Comparison of ENCODE assay signal across 14 cellular contexts in genomic region chr11:63868399-63869064, GRCh38. TPM values are rescaled to one million over a fixed set of nuclear protein-coding genes. Genes with fewer than 3 reads are reported as not detected.
A peak's percentile ranks its signal among the peaks of the same experiment; 100 is the strongest.
DNase-seq lines count a peak whose midpoint lies in the region; ATAC-seq and TF ChIP-seq lines count a peak whose summit lies in the region.
"Had no signal": no experiment of that assay in that cellular context is flagged by ENCODE, and none has a peak within 500 bp of the region (broad histone marks: within the 10 kb centered on the region; RNA-seq: fewer than 3 reads in every experiment).

No MANE protein-coding gene starts in this region.

- H3K4me1 Mint-ChIP-seq in CD14-positive monocyte (peaks cover 87% of the 10 kb centered on the region), nephron (peaks cover 62% of the 10 kb centered on the region)
- peaks cover 81% of the 10 kb centered on the region for H3K4me1 Mint-ChIP-seq in stimulated activated effector memory CD8-positive, alpha-beta T cell treated with anti-CD3 and anti-CD28 coated beads, Interleukin-12 subunit alpha, Interleukin-12 subunit beta, amount 100 ng/mL, for 72 hours

- intact Hi-C loops in CD14-positive monocyte (cut with micrococcal nuclease), result no loop called here
- intact Hi-C loops in mammary epithelial cell (cut with micrococcal nuclease), result no loop called here
- intact Hi-C loops in testis (cut with DNase I; ENCODE audit: low total_unique reads), result no loop called here

- H3K9ac ChIP-seq in Loucy (ENCODE audit: low read depth, low read length, poor library complexity, severe bottlenecking) (no peak overlapping the region), mammary epithelial cell (ENCODE audit: insufficient read depth, low read length) (no peak overlapping the region)

- H3K9me3 Mint-ChIP-seq in CD14-positive monocyte (no peaks in the 10 kb centered on the region), nephron (no peaks in the 10 kb centered on the region)
- no peaks in the 10 kb centered on the region for H3K9me3 Mint-ChIP-seq in stimulated activated effector memory CD8-positive, alpha-beta T cell treated with anti-CD3 and anti-CD28 coated beads, Interleukin-12 subunit alpha, Interleukin-12 subunit beta, amount 100 ng/mL, for 72 hours

- BruUV-seq in mammary epithelial cell (replicated peaks; lab: Mats Ljungman, UMichigan), result no TSS peak

- H3K4me2 ChIP-seq in Loucy (ENCODE audit: low read depth, low read length, poor library complexity, severe bottlenecking) (peak overlapping the region; percentile 65), mammary epithelial cell (ENCODE audit: insufficient read depth, low read depth, low read length) (peak overlapping the region; percentile 50)

- H3K4me3 Mint-ChIP-seq in CD14-positive monocyte (peak overlapping the region; percentile 42 to 72), nephron (no peak overlapping the region)
- H3K4me3 Mint-ChIP-seq in stimulated activated effector memory CD8-positive, alpha-beta T cell treated with anti-CD3 and anti-CD28 coated beads, Interleukin-12 subunit alpha, Interleukin-12 subunit beta, amount 100 ng/mL, for 72 hours, result no peak overlapping the region

- H3K27ac Mint-ChIP-seq in CD14-positive monocyte (peak overlapping the region; percentile 72 to 93 (median 85)), nephron (peak overlapping the region in 2 of 3 experiments; percentile 19 to 29)
- H3K27ac Mint-ChIP-seq in stimulated activated effector memory CD8-positive, alpha-beta T cell treated with anti-CD3 and anti-CD28 coated beads, Interleukin-12 subunit alpha, Interleukin-12 subunit beta, amount 100 ng/mL, for 72 hours, result no peak overlapping the region

- H3K9me3 ChIP-seq in Loucy (ENCODE audit: insufficient read depth, low read depth, low read length) (no peaks in the 10 kb centered on the region), mammary epithelial cell (replicated peaks; ENCODE audit: insufficient read depth, low read length) (no peaks in the 10 kb centered on the region), testis (no peaks in the 10 kb centered on the region)

- H3K4me3 ChIP-seq in Loucy (ENCODE audit: low read length, poor library complexity, severe bottlenecking) (no peak overlapping the region), mammary epithelial cell (replicated peaks in 1 of 3; ENCODE audit: insufficient read depth in 1 of 3, low read depth in 2 of 3, low read length in 3 of 3) (no peak overlapping the region), testis (no peak overlapping the region)

- H3K36me3 ChIP-seq in Loucy (ENCODE audit: insufficient read depth, low read length) (peaks cover 3% of the 10 kb centered on the region; the same call in 1 of the 2 replicates), mammary epithelial cell (ENCODE audit: insufficient read depth, low read length) (no peaks in the 10 kb centered on the region), testis (ENCODE audit: low read depth, missing control alignments) (no peaks in the 10 kb centered on the region)

- peaks cover 83% of the 10 kb centered on the region for H3K79me2 ChIP-seq in Loucy (ENCODE audit: insufficient read depth, low read length)
- peaks cover 88% of the 10 kb centered on the region for H3K79me2 ChIP-seq in mammary epithelial cell (ENCODE audit: insufficient read depth, low read length)

- H3K27me3 Mint-ChIP-seq in CD14-positive monocyte (ENCODE audit: low read depth in 3 of 3) (no peaks in the 10 kb centered on the region), nephron (ENCODE audit: low read depth) (no peaks in the 10 kb centered on the region)

- H2AFZ ChIP-seq in Loucy (ENCODE audit: low read length), result no peak overlapping the region
- no peak overlapping the region for H2AFZ ChIP-seq in mammary epithelial cell (ENCODE audit: low read depth, low read length)

- no peaks in the 10 kb centered on the region for H3K9me2 ChIP-seq in Loucy (replicated peaks; ENCODE audit: low read depth, low read length)

- peaks cover 54% of the 10 kb centered on the region for H4K20me1 ChIP-seq in Loucy (ENCODE audit: insufficient read depth, low read length, poor library complexity, severe bottlenecking)
- H4K20me1 ChIP-seq in mammary epithelial cell (ENCODE audit: insufficient read depth, low read length), result no peaks in the 10 kb centered on the region

- H3K36me3 Mint-ChIP-seq in CD14-positive monocyte, result peaks cover 19 to 43% of the 10 kb centered on the region in 2 donors
- peaks cover 19% of the 10 kb centered on the region for H3K36me3 Mint-ChIP-seq in nephron (ENCODE audit: low read depth)
- H3K36me3 Mint-ChIP-seq in stimulated activated effector memory CD8-positive, alpha-beta T cell treated with anti-CD3 and anti-CD28 coated beads, Interleukin-12 subunit alpha, Interleukin-12 subunit beta, amount 100 ng/mL, for 72 hours, result peaks cover 21% of the 10 kb centered on the region

- no peak overlapping the region for H3K27ac ChIP-seq in mammary epithelial cell (ENCODE audit: insufficient read depth, low read depth, low read length)
- H3K27ac ChIP-seq in testis, result no peak overlapping the region
- H3K27ac ChIP-seq: foreskin keratinocyte had no signal

- dilution Hi-C loops in mammary epithelial cell (cut with HindIII; ENCODE audit: low sequenced_read_pairs), result no loop called here

- H3K4me1 ChIP-seq in Loucy (ENCODE audit: insufficient read depth, low read length, poor library complexity, severe bottlenecking), result peaks cover 69% of the 10 kb centered on the region
- H3K4me1 ChIP-seq in mammary epithelial cell (ENCODE audit: insufficient read depth, low read length), result peaks cover 42% of the 10 kb centered on the region
- H3K4me1 ChIP-seq in testis, result peaks cover 35% of the 10 kb centered on the region

- TF ChIP-seq POLR2A in testis (IDR thresholded peaks at IDR 0.05), result no peak

- TF ChIP-seq CTCF in CD14-positive monocyte (IDR thresholded peaks at IDR 0.05), result no peak
- no peak for TF ChIP-seq CTCF in Loucy (conservative IDR thresholded peaks at IDR 0.05; ENCODE audit: low read length)
- no peak for TF ChIP-seq CTCF in mammary epithelial cell (conservative IDR thresholded peaks at IDR 0.05 in 1 of 2, IDR thresholded peaks at IDR 0.05 in 1 of 2; ENCODE audit: extremely low read depth in 1 of 2, insufficient read depth in 1 of 2, low read depth in 1 of 2, low read length in 2 of 2)
- no peak for TF ChIP-seq CTCF in nephron (IDR thresholded peaks at IDR 0.05; ENCODE audit: unreplicated experiment in 3 of 3)
- no peak for TF ChIP-seq CTCF in testis (IDR thresholded peaks at IDR 0.05)

- no peak for ATAC-seq in stimulated activated effector memory CD8-positive, alpha-beta T cell treated with anti-CD3 and anti-CD28 coated beads, Interleukin-12 subunit alpha, Interleukin-12 subunit beta, amount 100 ng/mL, for 72 hours
- ATAC-seq: left ventricle myocardium superior had no signal

- DNase-seq in CD14-positive monocyte (ENCODE audit: low spot score) (no peak), mammary epithelial cell (no peak), DMS79 (lab: John Stamatoyannopoulos, UW) (no peak), testis (no peak), NCI-H2196 (lab: John Stamatoyannopoulos, UW; ENCODE audit: unreplicated experiment) (no peak)
- DNase-seq in stimulated activated effector memory CD8-positive, alpha-beta T cell treated with anti-CD3 and anti-CD28 coated beads, Interleukin-12 subunit alpha, Interleukin-12 subunit beta, amount 100 ng/mL, for 72 hours (ENCODE audit: low spot score in 2 of 2), result no peak
- DNase-seq: DND-41, IMR-90, left ventricle myocardium superior, NCI-H2227 treated with DMSO at 0.1 percent for 48 hours, SHP77 treated with DMSO at 0.1 percent for 48 hours had no signal

- CTCF ChIA-PET in mammary epithelial cell (lab: Charles Lee; ENCODE audit: low non-redundant PET), result no interaction called here

- in situ Hi-C loops in mammary epithelial cell (cut with MboI; ENCODE audit: low sequenced_read_pairs in 2 of 2), result loop anchor here in 1 of 2 donors (25.0 kb wide), 1 partner anchor 106 kb away; the partner anchor contains the start of gene ZFTA

- peaks cover 8% of the 10 kb centered on the region for H3F3A ChIP-seq in Loucy (ENCODE audit: low read depth)

- H3K27me3 ChIP-seq in Loucy (ENCODE audit: insufficient read depth, low read length, poor library complexity, severe bottlenecking) (no peaks in the 10 kb centered on the region), mammary epithelial cell (ENCODE audit: insufficient read depth, low read length) (no peaks in the 10 kb centered on the region), testis (no peaks in the 10 kb centered on the region)
- H3K27me3 ChIP-seq: foreskin keratinocyte had no signal

- WGBS in mammary epithelial cell (ENCODE audit: low coverage, missing lambda C conversion rate), result 43% methylated on average over 7 of the region's 9 CpGs
- 70 to 75% methylated on average over 7 to 9 of the region's 9 CpGs for WGBS in testis, 2 donors

RNA-seq across cellular contexts. Expression of gene MARK2, which starts 29.6 kb away (rescaled TPM):
- polyA plus RNA-seq in CD14-positive monocyte, result 10 to 100 TPM; 32.4 to 33.3 TPM
- 10 to 100 TPM; 26.7 to 64.4 TPM for total RNA-seq in mammary epithelial cell
- 38.9 TPM for polyA plus RNA-seq in mammary epithelial cell
- 79.0 TPM for polyA minus RNA-seq in mammary epithelial cell
- total RNA-seq in testis, result 10 to 100 TPM; 51.7 to 52.8 TPM
- polyA plus RNA-seq in testis (ENCODE audit: insufficient read depth, low read depth, low replicate concordance), result 24.7 TPM

RNA-seq across cellular contexts. Expression of gene RCOR2, which starts 48.4 kb away (rescaled TPM):
- polyA plus RNA-seq in CD14-positive monocyte (not detected), mammary epithelial cell (0.08 TPM), testis (ENCODE audit: insufficient read depth, low read depth, low replicate concordance) (7.9 TPM)
- total RNA-seq in mammary epithelial cell (under 1 TPM; 0.14 to 0.17 TPM), testis (1 to 10 TPM; 3.9 to 6.3 TPM)
- polyA minus RNA-seq in mammary epithelial cell, result not detected

RNA-seq across cellular contexts. Expression of gene SPINDOC, which starts 55.3 kb away (rescaled TPM):
- polyA plus RNA-seq in CD14-positive monocyte (under 1 TPM; 0.10 to 0.20 TPM), mammary epithelial cell (14.3 TPM), testis (ENCODE audit: insufficient read depth, low read depth, low replicate concordance) (71.6 TPM)
- total RNA-seq in mammary epithelial cell (10 to 100 TPM; 19.2 to 24.4 TPM), testis (10 to 100 TPM; 38.6 to 45.1 TPM)
- 3.7 TPM for polyA minus RNA-seq in mammary epithelial cell

Comparison
In these comparisons a context has a peak if more than half of its experiments do, and no peak if none do; other contexts are left out.
1. H3K4me3 Mint-ChIP-seq: peak in CD14-positive monocyte (2 of 2); none in nephron (0 of 3) and stimulated activated effector memory CD8-positive, alpha-beta T cell treated with anti-CD3 and anti-CD28 coated beads, Interleukin-12 subunit alpha, Interleukin-12 subunit beta, amount 100 ng/mL, for 72 hours (single experiment).
2. RNA of gene SPINDOC, which starts 55.3 kb away (polyA plus RNA-seq): 71.6 TPM in testis (single experiment) and 14.3 TPM in mammary epithelial cell (single experiment); 0.10 to 0.20 TPM in CD14-positive monocyte; every median in the first group is over 10 times any median in the second.